ENCODE assay signal across 1 cellular context in the genomic region with DNA sequence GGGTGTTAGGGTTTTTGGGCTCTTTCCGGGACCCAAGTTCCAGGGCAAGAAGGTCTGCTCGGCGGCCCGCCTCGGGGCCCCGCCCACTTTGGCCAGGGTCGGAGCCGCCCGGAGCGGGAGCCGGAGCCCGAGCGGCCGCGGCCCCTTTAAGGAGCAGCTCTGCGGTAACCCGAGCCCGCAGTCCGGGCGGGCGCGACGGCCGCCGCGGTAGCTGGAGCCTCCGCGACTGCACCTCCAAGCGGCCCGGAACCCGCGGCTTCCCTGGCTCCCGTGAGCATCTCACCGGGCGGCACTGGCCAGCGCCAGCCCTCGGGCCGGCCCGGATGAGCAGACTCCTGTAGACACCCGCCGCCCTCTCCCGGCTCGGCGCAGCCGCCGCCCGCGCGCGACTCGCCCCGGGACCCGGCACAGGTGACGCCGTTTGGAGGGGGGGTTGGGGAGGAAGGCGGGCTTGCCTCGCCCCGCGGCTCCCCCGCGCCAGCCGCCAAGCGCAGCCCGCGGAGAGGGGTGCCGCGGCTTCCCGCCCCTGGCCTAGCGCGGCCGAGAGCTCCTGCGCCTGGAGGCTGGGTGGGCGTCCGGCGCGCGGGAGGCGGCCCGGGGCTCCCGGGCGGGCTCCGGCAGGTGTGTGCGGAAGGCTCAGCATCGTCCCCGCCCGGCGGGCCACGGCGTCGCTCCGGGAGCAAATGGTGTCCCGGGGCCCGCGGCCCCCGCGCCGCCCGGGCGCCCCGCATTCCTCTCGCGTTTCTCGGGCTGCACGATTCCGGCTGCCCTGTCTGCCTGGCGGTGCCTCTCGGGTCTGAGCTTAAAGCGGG.
A peak's percentile ranks its signal among the peaks of the same experiment; 100 is the strongest.
TF ChIP-seq lines count a peak whose summit lies in the region.

TSS of gene TLCD4 (plus strand) at position 149 of the 812 bp plus-strand sequence. CDS start 26,547 bp downstream, outside the sequence.

TF ChIP-seq in HepG2, 621 proteins besides CTCF, POLR2A, EP300 and RAD21 (continued from another document):
- TF ChIP-seq ZBTB44 (CRISPR knock-in tag; IDR thresholded peaks at IDR 0.05) (no peak), NFIB (CRISPR knock-in tag; IDR thresholded peaks at IDR 0.05; ENCODE audit: borderline replicate concordance) (no peak), ZFX (CRISPR knock-in tag; IDR thresholded peaks at IDR 0.05; ENCODE audit: low read depth) (peak; percentile 69), NFE2L1 (CRISPR knock-in tag; IDR thresholded peaks at IDR 0.05; ENCODE audit: borderline replicate concordance) (no peak), MAZ (IDR thresholded peaks at IDR 0.05; ENCODE audit: borderline replicate concordance, low read depth, low read length) (no peak), MAZ (CRISPR knock-in tag; IDR thresholded peaks at IDR 0.05; ENCODE audit: low read depth) (peak; percentile 66; the same call in 1 of the 2 replicates), ZSCAN22 (CRISPR knock-in tag; IDR thresholded peaks at IDR 0.05) (no peak), FOXO4 (CRISPR knock-in tag; conservative IDR thresholded peaks at IDR 0.05) (no peak), GABPA (IDR thresholded peaks at IDR 0.05; ENCODE audit: low read depth, low read length) (no peak), GABPA (CRISPR knock-in tag; IDR thresholded peaks at IDR 0.05; ENCODE audit: low read depth) (no peak), MEIS2 (CRISPR knock-in tag; IDR thresholded peaks at IDR 0.05) (no peak), TBL1XR1 (IDR thresholded peaks at IDR 0.05; ENCODE audit: borderline replicate concordance, low read length, partially characterized antibody) (peak; percentile 24), ELF1 (CRISPR knock-in tag; IDR thresholded peaks at IDR 0.05) (no peak), RBFOX2 (IDR thresholded peaks at IDR 0.05; ENCODE audit: low read depth, low read length) (peak; percentile 72), ATF7-NPFF (CRISPR knock-in tag; IDR thresholded peaks at IDR 0.05; ENCODE audit: low read depth) (peak; percentile 46; the same call in 1 of the 2 replicates), ZMAT3 (CRISPR knock-in tag; conservative IDR thresholded peaks at IDR 0.05) (0 out of 2 replicates have a peak, but pooled peaks have one; percentile 42), ZNF510 (CRISPR knock-in tag; IDR thresholded peaks at IDR 0.05; ENCODE audit: low read depth) (0 out of 2 replicates have a peak, but pooled peaks have one; percentile 4), ZNF234 (CRISPR knock-in tag; conservative IDR thresholded peaks at IDR 0.05) (0 out of 2 replicates have a peak, but pooled peaks have one; percentile 68), MAFG (CRISPR knock-in tag; IDR thresholded peaks at IDR 0.05) (no peak), ZNF543 (CRISPR knock-in tag; IDR thresholded peaks at IDR 0.05) (peak; percentile 63; the same call in 1 of the 2 replicates), HINFP (CRISPR knock-in tag; IDR thresholded peaks at IDR 0.05; ENCODE audit: low read depth) (0 out of 2 replicates have a peak, but pooled peaks have one; percentile 15), SATB2 (CRISPR knock-in tag; IDR thresholded peaks at IDR 0.05) (0 out of 2 replicates have a peak, but pooled peaks have one; percentile 70), XRCC5 (optimal IDR thresholded peaks at IDR 0.05; ENCODE audit: low read length) (peak; percentile 21), ZNF761 (CRISPR knock-in tag; conservative IDR thresholded peaks at IDR 0.05) (no peak), ARNTL (CRISPR knock-in tag; IDR thresholded peaks at IDR 0.05) (0 out of 2 replicates have a peak, but pooled peaks have one; percentile 17), IRX3 (CRISPR knock-in tag; IDR thresholded peaks at IDR 0.05; ENCODE audit: borderline replicate concordance, low read depth) (0 out of 2 replicates have a peak, but pooled peaks have one; percentile 43), ZSCAN30 (CRISPR knock-in tag; IDR thresholded peaks at IDR 0.05) (0 out of 2 replicates have a peak, but pooled peaks have one; percentile 12)
- TF ChIP-seq, protein P1, sequence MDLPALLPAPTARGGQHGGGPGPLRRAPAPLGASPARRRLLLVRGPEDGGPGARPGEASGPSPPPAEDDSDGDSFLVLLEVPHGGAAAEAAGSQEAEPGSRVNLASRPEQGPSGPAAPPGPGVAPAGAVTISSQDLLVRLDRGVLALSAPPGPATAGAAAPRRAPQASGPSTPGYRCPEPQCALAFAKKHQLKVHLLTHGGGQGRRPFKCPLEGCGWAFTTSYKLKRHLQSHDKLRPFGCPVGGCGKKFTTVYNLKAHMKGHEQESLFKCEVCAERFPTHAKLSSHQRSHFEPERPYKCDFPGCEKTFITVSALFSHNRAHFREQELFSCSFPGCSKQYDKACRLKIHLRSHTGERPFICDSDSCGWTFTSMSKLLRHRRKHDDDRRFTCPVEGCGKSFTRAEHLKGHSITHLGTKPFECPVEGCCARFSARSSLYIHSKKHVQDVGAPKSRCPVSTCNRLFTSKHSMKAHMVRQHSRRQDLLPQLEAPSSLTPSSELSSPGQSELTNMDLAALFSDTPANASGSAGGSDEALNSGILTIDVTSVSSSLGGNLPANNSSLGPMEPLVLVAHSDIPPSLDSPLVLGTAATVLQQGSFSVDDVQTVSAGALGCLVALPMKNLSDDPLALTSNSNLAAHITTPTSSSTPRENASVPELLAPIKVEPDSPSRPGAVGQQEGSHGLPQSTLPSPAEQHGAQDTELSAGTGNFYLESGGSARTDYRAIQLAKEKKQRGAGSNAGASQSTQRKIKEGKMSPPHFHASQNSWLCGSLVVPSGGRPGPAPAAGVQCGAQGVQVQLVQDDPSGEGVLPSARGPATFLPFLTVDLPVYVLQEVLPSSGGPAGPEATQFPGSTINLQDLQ (CRISPR knock-in tag; IDR thresholded peaks at IDR 0.05), result no peak
- TF ChIP-seq, protein P2, sequence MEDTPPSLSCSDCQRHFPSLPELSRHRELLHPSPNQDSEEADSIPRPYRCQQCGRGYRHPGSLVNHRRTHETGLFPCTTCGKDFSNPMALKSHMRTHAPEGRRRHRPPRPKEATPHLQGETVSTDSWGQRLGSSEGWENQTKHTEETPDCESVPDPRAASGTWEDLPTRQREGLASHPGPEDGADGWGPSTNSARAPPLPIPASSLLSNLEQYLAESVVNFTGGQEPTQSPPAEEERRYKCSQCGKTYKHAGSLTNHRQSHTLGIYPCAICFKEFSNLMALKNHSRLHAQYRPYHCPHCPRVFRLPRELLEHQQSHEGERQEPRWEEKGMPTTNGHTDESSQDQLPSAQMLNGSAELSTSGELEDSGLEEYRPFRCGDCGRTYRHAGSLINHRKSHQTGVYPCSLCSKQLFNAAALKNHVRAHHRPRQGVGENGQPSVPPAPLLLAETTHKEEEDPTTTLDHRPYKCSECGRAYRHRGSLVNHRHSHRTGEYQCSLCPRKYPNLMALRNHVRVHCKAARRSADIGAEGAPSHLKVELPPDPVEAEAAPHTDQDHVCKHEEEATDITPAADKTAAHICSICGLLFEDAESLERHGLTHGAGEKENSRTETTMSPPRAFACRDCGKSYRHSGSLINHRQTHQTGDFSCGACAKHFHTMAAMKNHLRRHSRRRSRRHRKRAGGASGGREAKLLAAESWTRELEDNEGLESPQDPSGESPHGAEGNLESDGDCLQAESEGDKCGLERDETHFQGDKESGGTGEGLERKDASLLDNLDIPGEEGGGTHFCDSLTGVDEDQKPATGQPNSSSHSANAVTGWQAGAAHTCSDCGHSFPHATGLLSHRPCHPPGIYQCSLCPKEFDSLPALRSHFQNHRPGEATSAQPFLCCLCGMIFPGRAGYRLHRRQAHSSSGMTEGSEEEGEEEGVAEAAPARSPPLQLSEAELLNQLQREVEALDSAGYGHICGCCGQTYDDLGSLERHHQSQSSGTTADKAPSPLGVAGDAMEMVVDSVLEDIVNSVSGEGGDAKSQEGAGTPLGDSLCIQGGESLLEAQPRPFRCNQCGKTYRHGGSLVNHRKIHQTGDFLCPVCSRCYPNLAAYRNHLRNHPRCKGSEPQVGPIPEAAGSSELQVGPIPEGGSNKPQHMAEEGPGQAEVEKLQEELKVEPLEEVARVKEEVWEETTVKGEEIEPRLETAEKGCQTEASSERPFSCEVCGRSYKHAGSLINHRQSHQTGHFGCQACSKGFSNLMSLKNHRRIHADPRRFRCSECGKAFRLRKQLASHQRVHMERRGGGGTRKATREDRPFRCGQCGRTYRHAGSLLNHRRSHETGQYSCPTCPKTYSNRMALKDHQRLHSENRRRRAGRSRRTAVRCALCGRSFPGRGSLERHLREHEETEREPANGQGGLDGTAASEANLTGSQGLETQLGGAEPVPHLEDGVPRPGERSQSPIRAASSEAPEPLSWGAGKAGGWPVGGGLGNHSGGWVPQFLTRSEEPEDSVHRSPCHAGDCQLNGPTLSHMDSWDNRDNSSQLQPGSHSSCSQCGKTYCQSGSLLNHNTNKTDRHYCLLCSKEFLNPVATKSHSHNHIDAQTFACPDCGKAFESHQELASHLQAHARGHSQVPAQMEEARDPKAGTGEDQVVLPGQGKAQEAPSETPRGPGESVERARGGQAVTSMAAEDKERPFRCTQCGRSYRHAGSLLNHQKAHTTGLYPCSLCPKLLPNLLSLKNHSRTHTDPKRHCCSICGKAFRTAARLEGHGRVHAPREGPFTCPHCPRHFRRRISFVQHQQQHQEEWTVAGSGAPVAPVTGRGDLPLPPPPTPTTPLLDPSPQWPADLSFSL (CRISPR knock-in tag; IDR thresholded peaks at IDR 0.05), result 0 out of 2 replicates have a peak, but pooled peaks have one; percentile 0
- TF ChIP-seq, protein P3, sequence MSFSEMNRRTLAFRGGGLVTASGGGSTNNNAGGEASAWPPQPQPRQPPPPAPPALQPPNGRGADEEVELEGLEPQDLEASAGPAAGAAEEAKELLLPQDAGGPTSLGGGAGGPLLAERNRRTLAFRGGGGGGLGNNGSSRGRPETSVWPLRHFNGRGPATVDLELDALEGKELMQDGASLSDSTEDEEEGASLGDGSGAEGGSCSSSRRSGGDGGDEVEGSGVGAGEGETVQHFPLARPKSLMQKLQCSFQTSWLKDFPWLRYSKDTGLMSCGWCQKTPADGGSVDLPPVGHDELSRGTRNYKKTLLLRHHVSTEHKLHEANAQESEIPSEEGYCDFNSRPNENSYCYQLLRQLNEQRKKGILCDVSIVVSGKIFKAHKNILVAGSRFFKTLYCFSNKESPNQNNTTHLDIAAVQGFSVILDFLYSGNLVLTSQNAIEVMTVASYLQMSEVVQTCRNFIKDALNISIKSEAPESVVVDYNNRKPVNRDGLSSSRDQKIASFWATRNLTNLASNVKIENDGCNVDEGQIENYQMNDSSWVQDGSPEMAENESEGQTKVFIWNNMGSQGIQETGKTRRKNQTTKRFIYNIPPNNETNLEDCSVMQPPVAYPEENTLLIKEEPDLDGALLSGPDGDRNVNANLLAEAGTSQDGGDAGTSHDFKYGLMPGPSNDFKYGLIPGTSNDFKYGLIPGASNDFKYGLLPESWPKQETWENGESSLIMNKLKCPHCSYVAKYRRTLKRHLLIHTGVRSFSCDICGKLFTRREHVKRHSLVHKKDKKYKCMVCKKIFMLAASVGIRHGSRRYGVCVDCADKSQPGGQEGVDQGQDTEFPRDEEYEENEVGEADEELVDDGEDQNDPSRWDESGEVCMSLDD (CRISPR knock-in tag; IDR thresholded peaks at IDR 0.05; ENCODE audit: borderline replicate concordance), result peak; percentile 25; the same call in 1 of the 2 replicates
- TF ChIP-seq, protein P4, sequence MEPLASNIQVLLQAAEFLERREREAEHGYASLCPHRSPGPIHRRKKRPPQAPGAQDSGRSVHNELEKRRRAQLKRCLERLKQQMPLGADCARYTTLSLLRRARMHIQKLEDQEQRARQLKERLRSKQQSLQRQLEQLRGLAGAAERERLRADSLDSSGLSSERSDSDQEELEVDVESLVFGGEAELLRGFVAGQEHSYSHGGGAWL (CRISPR knock-in tag; IDR thresholded peaks at IDR 0.05), result 0 out of 2 replicates have a peak, but pooled peaks have one; percentile 15
- TF ChIP-seq, protein P5, sequence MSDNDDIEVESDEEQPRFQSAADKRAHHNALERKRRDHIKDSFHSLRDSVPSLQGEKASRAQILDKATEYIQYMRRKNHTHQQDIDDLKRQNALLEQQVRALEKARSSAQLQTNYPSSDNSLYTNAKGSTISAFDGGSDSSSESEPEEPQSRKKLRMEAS (IDR thresholded peaks at IDR 0.05), result no peak; the same call in 1 of the 2 replicates
